2 cellular contexts compared by ENCODE assay signal in genomic region chr7:99112097-99112496, GRCh38.
TF ChIP-seq lines count a peak whose summit lies in the region.

No MANE protein-coding gene starts in this region.

TF ChIP-seq in HepG2, 621 proteins besides CTCF, POLR2A, EP300 and RAD21:
- no peak for TF ChIP-seq AHR (CRISPR knock-in tag; IDR thresholded peaks at IDR 0.05)

TF ChIP-seq in H1, 55 proteins besides CTCF, POLR2A, EP300 and RAD21:
- no peak for TF ChIP-seq RBBP5 (IDR thresholded peaks at IDR 0.05; ENCODE audit: borderline replicate concordance, low read depth, low read length)
- TF ChIP-seq TCF12 (IDR thresholded peaks at IDR 0.05; ENCODE audit: low read depth, low read length): no peak
- no peak for TF ChIP-seq ZNF274 (IDR thresholded peaks at IDR 0.05; ENCODE audit: borderline replicate concordance, extremely low read depth, low read length)
- no peak for TF ChIP-seq BRCA1 (IDR thresholded peaks at IDR 0.05; ENCODE audit: low read depth, low read length)
- no peak for TF ChIP-seq POLR2AphosphoS5 (IDR thresholded peaks at IDR 0.05; ENCODE audit: low read depth, low read length)
- no peak for TF ChIP-seq HDAC2 (IDR thresholded peaks at IDR 0.05; ENCODE audit: borderline replicate concordance in 1 of 2, low read depth in 2 of 2, low read length in 2 of 2)
TF ChIP-seq in H1: peak in this region for 0.
